Comparison of ENCODE assay signal across 10 cellular contexts in genomic region chr7:44618754-44619153, GRCh38. TPM values are rescaled to one million over a fixed set of nuclear protein-coding genes. Genes with fewer than 3 reads are reported as not detected.
DNase-seq lines count a peak whose midpoint lies in the region; ATAC-seq and TF ChIP-seq lines count a peak whose summit lies in the region.
"Had no signal": no experiment of that assay in that cellular context is flagged by ENCODE, and none has a peak within 500 bp of the region (broad histone marks: within the 10 kb centered on the region; RNA-seq: fewer than 3 reads in every experiment).

No MANE protein-coding gene starts in this region.

- peak overlapping the region; percentile 62 for H3K9ac ChIP-seq in PC-3 (ENCODE audit: low read length)

- H3F3A ChIP-seq in PC-3 (ENCODE audit: low read length, unreplicated experiment): no peaks in the 10 kb centered on the region

- H3K4me3 ChIP-seq in PC-3 (ENCODE audit: low read length): peak overlapping the region; percentile 49
- H3K4me3 ChIP-seq in epithelial cell of esophagus (ENCODE audit: low read length): peak overlapping the region; percentile 10
- no peak overlapping the region for H3K4me3 ChIP-seq in psoas muscle
- H3K4me3 ChIP-seq: upper lobe of left lung had no signal

- no peaks in the 10 kb centered on the region for H3K9me2 ChIP-seq in PC-3 (replicated peaks; ENCODE audit: low read length)

- H3K27me3 ChIP-seq in PC-3 (ENCODE audit: low read length) (no peaks in the 10 kb centered on the region), psoas muscle (ENCODE audit: insufficient read depth in 3 of 3, low read length in 2 of 3) (no peaks in the 10 kb centered on the region)
- H3K27me3 ChIP-seq: upper lobe of left lung had no signal

- H3K79me2 ChIP-seq in PC-3 (ENCODE audit: low read length): peaks cover 97% of the 10 kb centered on the region

- CTCF ChIA-PET in activated CD4-positive, alpha-beta T cell treated with anti-CD3 and anti-CD28 coated beads, Interleukin-2, amount 10 ng/mL, durations not matched to agents 7 days and 5 days (lab: Charles Lee): interaction anchor here (0.9 to 1.1 kb wide), 2 partner anchors 12 to 16 kb away, joined by 3 to 5 read pairs; partner anchors contain the start of gene OGDH
- CTCF ChIA-PET in PC-3 (lab: Charles Lee): no interaction called here

- no TSS peak for BruUV-seq in PC-3 (replicated peaks; lab: Mats Ljungman, UMichigan)

- H3K27ac ChIP-seq in PC-3 (ENCODE audit: low read length): peak overlapping the region; percentile 85
- H3K27ac ChIP-seq in psoas muscle: peak overlapping the region; percentile 75

- peak overlapping the region; percentile 83 for H3K27ac Mint-ChIP-seq in activated CD4-positive, alpha-beta T cell treated with anti-CD3 and anti-CD28 coated beads, Interleukin-2, amount 10 ng/mL, durations not matched to agents 7 days and 5 days

- peaks cover 88% of the 10 kb centered on the region for H3K4me1 Mint-ChIP-seq in activated CD4-positive, alpha-beta T cell treated with anti-CD3 and anti-CD28 coated beads, Interleukin-2, amount 10 ng/mL, durations not matched to agents 7 days and 5 days

- POLR2A ChIA-PET in activated CD4-positive, alpha-beta T cell treated with anti-CD3 and anti-CD28 coated beads, Interleukin-2, amount 10 ng/mL, durations not matched to agents 7 days and 5 days (lab: Charles Lee): no interaction called here
- POLR2A ChIA-PET in PC-3 (lab: Charles Lee; ENCODE audit: unreplicated experiment): no interaction called here

- intact Hi-C loops in PC-3 (cut with micrococcal nuclease) (no loop called here), psoas muscle (cut with DNase I) (no loop called here), sciatic nerve (cut with DNase I) (no loop called here)

- H3K4me2 ChIP-seq in PC-3 (ENCODE audit: low read length): peak overlapping the region; percentile 82

- peaks cover 8% of the 10 kb centered on the region for H3K36me3 ChIP-seq in PC-3 (ENCODE audit: low read depth, low read length)
- H3K36me3 ChIP-seq in psoas muscle (ENCODE audit: insufficient read depth in 1 of 2, low read depth in 1 of 2): peaks cover 0 to 4% of the 10 kb centered on the region in 2 donors
- H3K36me3 ChIP-seq: upper lobe of left lung had no signal

- DNase-seq in activated CD4-positive, alpha-beta T cell treated with anti-CD3 and anti-CD28 coated beads, Interleukin-2, amount 10 ng/mL, durations not matched to agents 7 days and 5 days: no peak
- no peak for DNase-seq in activated CD4-positive, alpha-beta T cell treated with anti-CD3 and anti-CD28 coated beads for 48 hours
- DNase-seq in PC-3 (peak; percentile 86), epithelial cell of esophagus (ENCODE audit: low read depth) (peak; percentile 95), psoas muscle (no peak), sciatic nerve (ENCODE audit: low spot score) (no peak)
- DNase-seq: IMR-90 had no signal

- WGBS in psoas muscle, 3 donors: 36 to 52% (median 38%) methylated on average over 3 of the region's 3 CpGs

- no peaks in the 10 kb centered on the region for H3K9me3 Mint-ChIP-seq in activated CD4-positive, alpha-beta T cell treated with anti-CD3 and anti-CD28 coated beads, Interleukin-2, amount 10 ng/mL, durations not matched to agents 7 days and 5 days

- H3K4me3 Mint-ChIP-seq in activated CD4-positive, alpha-beta T cell treated with anti-CD3 and anti-CD28 coated beads, Interleukin-2, amount 10 ng/mL, durations not matched to agents 7 days and 5 days: no peak overlapping the region

- no peak overlapping the region for H2AFZ ChIP-seq in PC-3 (ENCODE audit: low read length)

- H3K36me3 Mint-ChIP-seq in activated CD4-positive, alpha-beta T cell treated with anti-CD3 and anti-CD28 coated beads, Interleukin-2, amount 10 ng/mL, durations not matched to agents 7 days and 5 days (ENCODE audit: low read depth): peaks cover 51% of the 10 kb centered on the region

- no peaks in the 10 kb centered on the region for H4K20me1 ChIP-seq in PC-3 (ENCODE audit: low read length)

- H3K4me1 ChIP-seq in PC-3 (ENCODE audit: insufficient read depth, low read length): peaks cover 39% of the 10 kb centered on the region
- H3K4me1 ChIP-seq in psoas muscle: peaks cover 79% of the 10 kb centered on the region

- H3K9me3 ChIP-seq in PC-3 (ENCODE audit: low read length): no peaks in the 10 kb centered on the region
- no peaks in the 10 kb centered on the region for H3K9me3 ChIP-seq in psoas muscle
- H3K9me3 ChIP-seq: upper lobe of left lung had no signal

- ATAC-seq in PC-3 (peak; percentile 71), psoas muscle (no peak), sciatic nerve (no peak), GM21529 (IDR thresholded peaks at IDR 0.05; ENCODE audit: unreplicated experiment) (no peak), GM18861 (IDR thresholded peaks at IDR 0.05; ENCODE audit: unreplicated experiment) (no peak)

- TF ChIP-seq CTCF in PC-3 (conservative IDR thresholded peaks at IDR 0.05; ENCODE audit: low read depth, low read length): no peak
- TF ChIP-seq CTCF in epithelial cell of esophagus (IDR thresholded peaks at IDR 0.05; ENCODE audit: insufficient read depth, low read depth, low read length, missing control alignments): no peak
- TF ChIP-seq CTCF in psoas muscle (IDR thresholded peaks at IDR 0.05): no peak

- no peaks in the 10 kb centered on the region for H3K27me3 Mint-ChIP-seq in activated CD4-positive, alpha-beta T cell treated with anti-CD3 and anti-CD28 coated beads, Interleukin-2, amount 10 ng/mL, durations not matched to agents 7 days and 5 days

RNA-seq across cellular contexts. Expression of gene OGDH, which starts 12.3 kb away (rescaled TPM):
- 100 to 1,000 TPM; 114 to 121 TPM for total RNA-seq in activated CD4-positive, alpha-beta T cell treated with anti-CD3 and anti-CD28 coated beads, Interleukin-2, amount 10 ng/mL, durations not matched to agents 7 days and 5 days
- total RNA-seq in PC-3 (2014; rRNA removed) (66.2 and 67.2 TPM in 2 replicates), psoas muscle (100 to 1,000 TPM; 252 to 500 (median 326) TPM), sciatic nerve (91.3 TPM)
- 100 to 1,000 TPM; 176 to 181 (median 179) TPM for polyA plus RNA-seq in psoas muscle

RNA-seq across cellular contexts. Expression of gene TMED4, which starts 36.7 kb away (rescaled TPM):
- total RNA-seq in activated CD4-positive, alpha-beta T cell treated with anti-CD3 and anti-CD28 coated beads, Interleukin-2, amount 10 ng/mL, durations not matched to agents 7 days and 5 days: 10 to 100 TPM; 78.1 to 78.3 TPM
- total RNA-seq in PC-3 (2014; rRNA removed) (70.6 and 80.0 TPM in 2 replicates), psoas muscle (10 to 100 TPM; 43.1 to 64.4 (median 46.0) TPM), sciatic nerve (67.9 TPM)
- 10 to 100 TPM; 29.8 to 49.0 (median 35.3) TPM for polyA plus RNA-seq in psoas muscle

RNA-seq across cellular contexts. Expression of gene DDX56, which starts 45.0 kb away (rescaled TPM):
- total RNA-seq in activated CD4-positive, alpha-beta T cell treated with anti-CD3 and anti-CD28 coated beads, Interleukin-2, amount 10 ng/mL, durations not matched to agents 7 days and 5 days: 10 to 100 TPM; 83.6 to 84.9 TPM
- 93.8 and 119 TPM in 2 replicates for total RNA-seq in PC-3 (2014; rRNA removed)
- total RNA-seq in psoas muscle: 10 to 100 TPM; 44.0 to 72.1 (median 53.7) TPM
- 10 to 100 TPM; 38.1 to 85.8 (median 67.8) TPM for polyA plus RNA-seq in psoas muscle
- 58.4 TPM for total RNA-seq in sciatic nerve

Comparison
In these comparisons a context has a peak if more than half of its experiments do, and no peak if none do; other contexts are left out.
1. DNase-seq: peak in PC-3 (single experiment) and epithelial cell of esophagus (single experiment); none in activated CD4-positive, alpha-beta T cell treated with anti-CD3 and anti-CD28 coated beads, Interleukin-2, amount 10 ng/mL, durations not matched to agents 7 days and 5 days (single experiment), activated CD4-positive, alpha-beta T cell treated with anti-CD3 and anti-CD28 coated beads for 48 hours (single experiment), psoas muscle (0 of 2) and sciatic nerve (single experiment).